ENCODE assay signal across 24 cellular contexts in the genomic region with DNA sequence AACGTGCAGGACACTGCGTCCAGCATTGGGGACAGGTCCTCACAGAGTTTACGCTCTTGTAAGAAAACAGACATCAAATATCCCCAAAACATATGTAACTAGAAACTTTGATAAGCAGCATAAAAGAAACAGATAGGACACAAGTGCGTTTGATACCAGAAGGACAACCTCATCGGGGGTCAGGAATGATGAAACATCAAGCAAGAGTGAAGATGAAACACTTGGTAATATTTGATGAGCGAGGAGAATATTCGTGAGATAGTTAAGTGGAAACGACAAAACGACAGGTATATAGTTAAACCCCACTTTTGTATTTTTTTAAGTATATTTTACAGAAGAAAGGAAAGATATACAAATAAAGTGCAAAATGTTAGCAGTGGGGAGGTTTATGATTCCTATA.
"Had no signal": no experiment of that assay in that cellular context is flagged by ENCODE, and none has a peak within 500 bp of the region (broad histone marks: within the 10 kb centered on the region; RNA-seq: fewer than 3 reads in every experiment).

No MANE protein-coding gene starts in this region.

- H3K36me3 Mint-ChIP-seq: activated naive CD8-positive, alpha-beta T cell treated with anti-CD3 and anti-CD28 coated beads, Interleukin-2, amount 10 ng/mL, durations not matched to agents 7 days and 5 days had no signal

- H3K36me3 ChIP-seq: adrenal gland had no signal

- H3K27me3 ChIP-seq: adrenal gland had no signal

- ATAC-seq: activated CD8-positive, alpha-beta T cell treated with anti-CD3 and anti-CD28 coated beads, Interleukin-2, amount 10 ng/mL, durations not matched to agents 7 days and 5 days had no signal

- H3K4me3 ChIP-seq: adrenal gland, SK-N-MC had no signal

- H3K27ac Mint-ChIP-seq: activated CD8-positive, alpha-beta T cell treated with anti-CD3 and anti-CD28 coated beads, Interleukin-2, amount 10 ng/mL, durations not matched to agents 7 days and 5 days; activated naive CD8-positive, alpha-beta T cell treated with anti-CD3 and anti-CD28 coated beads, Interleukin-2, amount 10 ng/mL, durations not matched to agents 7 days and 5 days had no signal

- H3K9me3 Mint-ChIP-seq: activated naive CD8-positive, alpha-beta T cell treated with anti-CD3 and anti-CD28 coated beads, Interleukin-2, amount 10 ng/mL, durations not matched to agents 7 days and 5 days had no signal

- H3K4me1 Mint-ChIP-seq: activated naive CD8-positive, alpha-beta T cell treated with anti-CD3 and anti-CD28 coated beads, Interleukin-2, amount 10 ng/mL, durations not matched to agents 7 days and 5 days had no signal

- H3K27ac ChIP-seq: adrenal gland, SK-N-MC had no signal

- H3K4me3 Mint-ChIP-seq: activated CD8-positive, alpha-beta T cell treated with anti-CD3 and anti-CD28 coated beads, Interleukin-2, amount 10 ng/mL, durations not matched to agents 7 days and 5 days; activated naive CD8-positive, alpha-beta T cell treated with anti-CD3 and anti-CD28 coated beads, Interleukin-2, amount 10 ng/mL, durations not matched to agents 7 days and 5 days had no signal

- H3K4me1 ChIP-seq: adrenal gland had no signal

- H3K9me3 ChIP-seq: adrenal gland had no signal

- DNase-seq: activated CD4-positive, alpha-beta T cell treated with anti-CD3 and anti-CD28 coated beads for 48 hours; activated CD4-positive, alpha-beta T cell treated with anti-CD3 and anti-CD28 coated beads, Interleukin-2, amount 50 U/mL, for 4 hours; activated CD4-positive, CD25-positive, alpha-beta regulatory T cell treated with anti-CD3 and anti-CD28 coated beads, Interleukin-2, amount 50 U/mL, for 72 hours; activated CD8-positive, alpha-beta memory T cell treated with anti-CD3 and anti-CD28 coated beads, Interleukin-2, amount 50 U/mL, for 48 hours; activated CD8-positive, alpha-beta T cell treated with anti-CD3 and anti-CD28 coated beads, Interleukin-2, amount 10 ng/mL, durations not matched to agents 7 days and 5 days; activated naive CD4-positive, alpha-beta T cell treated with anti-CD3 and anti-CD28 coated beads, Interleukin-2, amount 50 U/mL, for 16 hours; activated naive CD8-positive, alpha-beta T cell treated with anti-CD3 and anti-CD28 coated beads, Interleukin-2, amount 10 ng/mL, durations not matched to agents 7 days and 5 days; activated T-cell treated with anti-CD3 and anti-CD28 coated beads, Interleukin-2, amount 50 U/mL, for 1 hour; adrenal gland; anterior cingulate cortex; central memory CD4-positive, alpha-beta T cell; IMR-90; KG1; NCI-H1092 treated with DMSO at 0.1 percent for 48 hours; NCI-H1417 treated with DMSO at 0.1 percent for 48 hours; NCI-H1694; NCI-H2029 treated with DMSO at 0.1 percent for 48 hours; NCI-H510A treated with DMSO at 0.1 percent for 48 hours; NCI-H69; NK-92 treated with Interleukin-12 subunit alpha and Interleukin-12 subunit beta, amount 100 ng/mL, for 24 hours; T-helper 1 cell had no signal

- FAIRE-seq: bronchial epithelial cell, RCC 7860 had no signal
